ENCODE assay signal across 1 cellular context in genomic region chr15:56365075-56365711, GRCh38.
TF ChIP-seq lines count a peak whose summit lies in the region.

Gene TEX9, plus strand, starts transcription at chr15:56365426. Its CDS starts 25 bp downstream, at chr15:56365451.

TF ChIP-seq in K562, 482 proteins besides CTCF, POLR2A, EP300 and RAD21 (continued from another document and continues in another):
- TF ChIP-seq SRSF9 (IDR thresholded peaks at IDR 0.05; ENCODE audit: borderline replicate concordance, low read depth, low read length), result no peak
- TF ChIP-seq TSC22D4 (tag; IDR thresholded peaks at IDR 0.05), result no peak
- TF ChIP-seq BRF2 (IDR thresholded peaks at IDR 0.05; ENCODE audit: borderline replicate concordance, insufficient read depth, insufficient read length), result no peak
- TF ChIP-seq HSF4 (CRISPR knock-in tag; IDR thresholded peaks at IDR 0.05; ENCODE audit: borderline replicate concordance), result no peak
- TF ChIP-seq ZBTB12 (CRISPR knock-in tag; IDR thresholded peaks at IDR 0.05), result no peak
- no peak for TF ChIP-seq KLF16 (IDR thresholded peaks at IDR 0.05)
- no peak for TF ChIP-seq ZNF717 (CRISPR knock-in tag; IDR thresholded peaks at IDR 0.05)
- TF ChIP-seq BDP1 (IDR thresholded peaks at IDR 0.05; ENCODE audit: insufficient read depth, insufficient read length), result no peak
- peak in 1 of 2 experiments; percentile 89; a peak in 2 of 4 replicates for TF ChIP-seq RCOR1 (IDR thresholded peaks at IDR 0.05; ENCODE audit: borderline replicate concordance in 1 of 2, low read depth in 2 of 2, low read length in 2 of 2)
- no peak for TF ChIP-seq MCM5 (IDR thresholded peaks at IDR 0.05; ENCODE audit: low read depth)
- TF ChIP-seq ZNF3 (CRISPR knock-in tag; IDR thresholded peaks at IDR 0.05), result no peak
- TF ChIP-seq SNAPC5 (CRISPR knock-in tag; IDR thresholded peaks at IDR 0.05), result no peak
- no peak for TF ChIP-seq MTA2 (IDR thresholded peaks at IDR 0.05; ENCODE audit: low read depth)
- TF ChIP-seq ZNF24 (IDR thresholded peaks at IDR 0.05), result no peak
- TF ChIP-seq SLC30A9 (CRISPR knock-in tag; IDR thresholded peaks at IDR 0.05), result no peak
- no peak for TF ChIP-seq SP2 (IDR thresholded peaks at IDR 0.05; ENCODE audit: extremely low read depth, low read depth, low read length, poor library complexity, severe bottlenecking)
- no peak for TF ChIP-seq TAF9B (IDR thresholded peaks at IDR 0.05; ENCODE audit: partially characterized antibody)
- peak; percentile 94 for TF ChIP-seq RFX1 (IDR thresholded peaks at IDR 0.05)
- TF ChIP-seq RBM22 (IDR thresholded peaks at IDR 0.05; ENCODE audit: low read depth, low read length, poor library complexity, severe bottlenecking), result no peak
- peak; percentile 46 for TF ChIP-seq TBP (optimal IDR thresholded peaks at IDR 0.05; ENCODE audit: low read depth, low read length)
- TF ChIP-seq ZNF766 (CRISPR knock-in tag; conservative IDR thresholded peaks at IDR 0.05), result no peak
- TF ChIP-seq NRF1 (conservative IDR thresholded peaks at IDR 0.05 in 1 of 2, IDR thresholded peaks at IDR 0.05 in 1 of 2), result peak; percentile 56 to 64
- no peak for TF ChIP-seq MAFK (IDR thresholded peaks at IDR 0.05; ENCODE audit: low read length)
- TF ChIP-seq CREB3L1 (IDR thresholded peaks at IDR 0.05; ENCODE audit: borderline replicate concordance, low read depth), result peak; percentile 60; the same call in 1 of the 2 replicates
- no peak for TF ChIP-seq MLX (CRISPR knock-in tag; conservative IDR thresholded peaks at IDR 0.05)
- no peak for TF ChIP-seq ZNF785 (CRISPR knock-in tag; IDR thresholded peaks at IDR 0.05)
- TF ChIP-seq LARP7 (IDR thresholded peaks at IDR 0.05), result no peak
- TF ChIP-seq DPF2 (IDR thresholded peaks at IDR 0.05), result no peak
- TF ChIP-seq ZNF57 (CRISPR knock-in tag; IDR thresholded peaks at IDR 0.05), result no peak
- no peak for TF ChIP-seq MEF2A (IDR thresholded peaks at IDR 0.05; ENCODE audit: control insufficient read depth, low read depth, low read length)
- TF ChIP-seq NONO (IDR thresholded peaks at IDR 0.05; ENCODE audit: low read depth in 2 of 2, low read length in 1 of 2), result no peak
- TF ChIP-seq FOXO4 (CRISPR knock-in tag; IDR thresholded peaks at IDR 0.05), result no peak
- no peak for TF ChIP-seq CC2D1A (IDR thresholded peaks at IDR 0.05)
- TF ChIP-seq TRIM25 (IDR thresholded peaks at IDR 0.05; ENCODE audit: borderline replicate concordance), result no peak
- no peak for TF ChIP-seq ZBTB33 (CRISPR knock-in tag; IDR thresholded peaks at IDR 0.05)
- no peak for TF ChIP-seq BRCA1 (IDR thresholded peaks at IDR 0.05)
- no peak for TF ChIP-seq BRCA1 (CRISPR knock-in tag; IDR thresholded peaks at IDR 0.05)
- no peak for TF ChIP-seq NCOA1 (IDR thresholded peaks at IDR 0.05; ENCODE audit: low read depth)
- TF ChIP-seq ZBTB2 (IDR thresholded peaks at IDR 0.05), result no peak
- TF ChIP-seq TBL1XR1 (IDR thresholded peaks at IDR 0.05; ENCODE audit: low read length in 2 of 2), result 0 out of 4 replicates have a peak, but pooled peaks of 1 of the 2 experiments have one; percentile 31
- no peak for TF ChIP-seq ZNF639 (CRISPR knock-in tag; conservative IDR thresholded peaks at IDR 0.05 in 1 of 2, IDR thresholded peaks at IDR 0.05 in 1 of 2)
- TF ChIP-seq ATF6 (CRISPR knock-in tag; IDR thresholded peaks at IDR 0.05), result no peak
- no peak for TF ChIP-seq TCF15 (CRISPR knock-in tag; IDR thresholded peaks at IDR 0.05)
- TF ChIP-seq ZNF277 (CRISPR knock-in tag; IDR thresholded peaks at IDR 0.05; ENCODE audit: borderline replicate concordance), result no peak
- no peak for TF ChIP-seq ZNF707 (CRISPR knock-in tag; conservative IDR thresholded peaks at IDR 0.05)
- TF ChIP-seq ZNF174 (CRISPR knock-in tag; IDR thresholded peaks at IDR 0.05), result no peak
- no peak for TF ChIP-seq PPARD (CRISPR knock-in tag; IDR thresholded peaks at IDR 0.05)
- no peak for TF ChIP-seq ZNF561 (CRISPR knock-in tag; conservative IDR thresholded peaks at IDR 0.05)
- no peak for TF ChIP-seq NR4A1 (CRISPR knock-in tag; IDR thresholded peaks at IDR 0.05)
- no peak for TF ChIP-seq NR4A1 (tag; IDR thresholded peaks at IDR 0.05)
- TF ChIP-seq E2F1 (CRISPR knock-in tag; IDR thresholded peaks at IDR 0.05), result 0 out of 2 replicates have a peak, but pooled peaks have one; percentile 17
